Comparison of ENCODE assay signal across 20 cellular contexts in genomic region chr10:22851865-22852239, GRCh38.
DNase-seq lines count a peak whose midpoint lies in the region; ATAC-seq and TF ChIP-seq lines count a peak whose summit lies in the region.
"Had no signal": no experiment of that assay in that cellular context is flagged by ENCODE, and none has a peak within 500 bp of the region (broad histone marks: within the 10 kb centered on the region; RNA-seq: fewer than 3 reads in every experiment).

No MANE protein-coding gene starts in this region.

- no peaks in the 10 kb centered on the region for H3K27me3 ChIP-seq in foreskin keratinocyte

- ATAC-seq in foreskin keratinocyte (peak; percentile 54), left ventricle myocardium superior (no peak)
- ATAC-seq: GM23338 had no signal

- intact Hi-C loops in left ventricle myocardium superior (cut with micrococcal nuclease): no loop called here

- TF ChIP-seq CTCF in foreskin keratinocyte (conservative IDR thresholded peaks at IDR 0.05): no peak

- H3K27ac ChIP-seq in angular gyrus (ENCODE audit: low read depth, low read length) (peak overlapping the region; percentile 99), foreskin keratinocyte (no peak overlapping the region), substantia nigra (ENCODE audit: low read depth, low read length, poor library complexity, severe bottlenecking) (peak overlapping the region; percentile 99)
- H3K27ac ChIP-seq: SK-N-MC had no signal

- H3K4me1 ChIP-seq in foreskin keratinocyte: no peaks in the 10 kb centered on the region

- DNase-seq in LHCN-M2 (ENCODE audit: low read depth) (peak; percentile 57), foreskin keratinocyte (peak; percentile 37 to 56), substantia nigra (lab: John Stamatoyannopoulos, UW) (no peak), NK-92 (lab: John Stamatoyannopoulos, UW; ENCODE audit: unreplicated experiment) (no peak), left ventricle myocardium superior (no peak), NCI-H1105 (lab: John Stamatoyannopoulos, UW) (no peak)
- DNase-seq: ACHN; CD4-positive, alpha-beta T cell; DND-41; GDM1; Kasumi-1; NCI-H1436; NCI-H2081 treated with DMSO at 0.1 percent for 48 hours; NCI-H2227 treated with DMSO at 0.1 percent for 48 hours; NCI-H526 treated with DMSO at 0.1 percent for 48 hours; NK-92 treated with Interleukin-12 subunit alpha and Interleukin-12 subunit beta, amount 100 ng/mL, for 24 hours; OCI-M1 had no signal

Comparison
In these comparisons a context has a peak if more than half of its experiments do, and no peak if none do; other contexts are left out.
1. DNase-seq: peak in LHCN-M2 (single experiment) and foreskin keratinocyte (2 of 2); none in substantia nigra (0 of 49), NK-92 (single experiment), left ventricle myocardium superior (single experiment) and NCI-H1105 (single experiment).